Comparison of ENCODE assay signal across 8 cellular contexts in genomic region chr1:19645544-19646252, GRCh38. TPM values are rescaled to one million over a fixed set of nuclear protein-coding genes. Genes with fewer than 3 reads are reported as not detected.
A peak's percentile ranks its signal among the peaks of the same experiment; 100 is the strongest.
DNase-seq lines count a peak whose midpoint lies in the region; ATAC-seq, FAIRE-seq and TF ChIP-seq lines count a peak whose summit lies in the region.

No MANE protein-coding gene starts in this region.

- H4K20me1 ChIP-seq in IMR-90 (ENCODE audit: insufficient read depth, low read length): peaks cover 36% of the 10 kb centered on the region

- DNase-seq in IMR-90 (peak; percentile 28), astrocyte of the hippocampus (ENCODE audit: low read depth, low spot score) (peak; percentile 33), kidney (peak; percentile 74), KBM-7 (no peak), A172 (ENCODE audit: low spot score) (no peak)
- no peak for DNase-seq in stimulated activated naive CD8-positive, alpha-beta T cell treated with anti-CD3 and anti-CD28 coated beads, Interleukin-15, amount 100 ng/mL, for 72 hours

- no TSS peak for BruUV-seq in IMR-90 (replicated peaks; lab: Mats Ljungman, UMichigan)

- H4K8ac ChIP-seq in IMR-90 (ENCODE audit: low read depth in 2 of 2, low read length in 2 of 2): peak overlapping the region in 1 of 2 experiments; percentile 44; a peak in 2 of 4 replicates

- peak overlapping the region; percentile 96 for H2AFZ ChIP-seq in IMR-90 (replicated peaks; ENCODE audit: low read length, poor library complexity)

- H3K27ac ChIP-seq in IMR-90 (ENCODE audit: insufficient read depth, low read length) (peak overlapping the region; percentile 71; the same call in 1 of the 2 replicates), kidney (ENCODE audit: low read depth in 2 of 2, low read length in 2 of 2) (no peak overlapping the region)

- no peaks in the 10 kb centered on the region for H3K27me3 ChIP-seq in IMR-90 (ENCODE audit: control insufficient read depth, insufficient read depth, low read length)

- 46% methylated on average over 3 of the region's 24 CpGs; no CpG with 5 or more reads in 1 of the 2 experiments for WGBS in IMR-90 (ENCODE audit: extremely low coverage in 2 of 2, insufficient read length in 1 of 2), 2 experiments

- H3K79me1 ChIP-seq in IMR-90 (ENCODE audit: low read depth in 1 of 2, low read length in 2 of 2): peaks cover 4 to 45% of the 10 kb centered on the region in 2 experiments; a peak in 2 of 4 replicates

- POLR2A ChIA-PET in IMR-90 (lab: Charles Lee; ENCODE audit: unreplicated experiment): interaction anchor here (0.6 kb wide), 1 partner anchor 15 kb away, joined by 3 read pairs; no protein-coding TSS in a partner anchor

- H4K5ac ChIP-seq in IMR-90 (ENCODE audit: low read depth, low read length): no peak overlapping the region

- H2BK5ac ChIP-seq in IMR-90 (ENCODE audit: low read depth, low read length, poor library complexity, severe bottlenecking): no peak overlapping the region

- no peak overlapping the region for H3K18ac ChIP-seq in IMR-90 (ENCODE audit: low read depth, low read length)

- peak overlapping the region; percentile 93 for H3K4me2 ChIP-seq in IMR-90 (ENCODE audit: low read depth, low read length)

- H2AK5ac ChIP-seq in IMR-90 (ENCODE audit: low read depth, low read length): no peak overlapping the region

- ATAC-seq in IMR-90 (ENCODE audit: low read depth) (no peak), esophagus mucosa (no peak), GM21825 (IDR thresholded peaks at IDR 0.05; ENCODE audit: unreplicated experiment) (no peak)
- no peak for ATAC-seq in stimulated activated naive CD8-positive, alpha-beta T cell treated with anti-CD3 and anti-CD28 coated beads, Interleukin-15, amount 100 ng/mL, for 72 hours

- H3K9me3 Mint-ChIP-seq in stimulated activated naive CD8-positive, alpha-beta T cell treated with anti-CD3 and anti-CD28 coated beads, Interleukin-15, amount 100 ng/mL, for 72 hours: no peaks in the 10 kb centered on the region

- peak overlapping the region; percentile 94 to 95 for H3K4me3 Mint-ChIP-seq in stimulated activated naive CD8-positive, alpha-beta T cell treated with anti-CD3 and anti-CD28 coated beads, Interleukin-15, amount 100 ng/mL, for 72 hours

- intact Hi-C loops in IMR-90 (cut with micrococcal nuclease): loop anchor here (2.0 kb wide), 4 partner anchors 49 to 247 kb away; partner anchors contain the start of gene CAPZB
- intact Hi-C loops in kidney (cut with DNase I): loop anchor here (10.0 kb wide), 1 partner anchor 161 kb away; the partner anchor contains the start of gene CAPZB

- no peak overlapping the region for H3K56ac ChIP-seq in IMR-90 (ENCODE audit: extremely low read depth, insufficient read depth, low read length)

- no peak overlapping the region for H3K27ac Mint-ChIP-seq in stimulated activated naive CD8-positive, alpha-beta T cell treated with anti-CD3 and anti-CD28 coated beads, Interleukin-15, amount 100 ng/mL, for 72 hours

- peaks cover 19% of the 10 kb centered on the region; the same call in 1 of the 2 replicates for H3K4me1 ChIP-seq in IMR-90 (ENCODE audit: control insufficient read depth, insufficient read depth, low read length)
- H3K4me1 ChIP-seq in kidney (ENCODE audit: control insufficient read depth in 1 of 2, insufficient read depth in 1 of 2, low read depth in 1 of 2, low read length in 2 of 2): peaks cover 8 to 17% of the 10 kb centered on the region in 2 donors

- TF ChIP-seq RAD21 in IMR-90 (IDR thresholded peaks at IDR 0.05; ENCODE audit: low read length): no peak

- H3K9ac ChIP-seq in IMR-90 (ENCODE audit: low read depth, low read length): peak overlapping the region; percentile 96; the same call in 1 of the 2 replicates
- H3K9ac ChIP-seq in kidney (ENCODE audit: low read length in 2 of 2): peak overlapping the region in 1 of 2 donors; percentile 84

- H3K4me3 ChIP-seq in IMR-90 (ENCODE audit: insufficient read depth, low read depth, low read length): peak overlapping the region; percentile 72
- H3K4me3 ChIP-seq in kidney (ENCODE audit: low read length in 2 of 2): peak overlapping the region in 1 of 2 donors; percentile 67

- H3K23ac ChIP-seq in IMR-90 (ENCODE audit: low read depth, low read length): peak overlapping the region; percentile 8; the same call in 1 of the 2 replicates

- peaks cover 59% of the 10 kb centered on the region for H3K4me1 Mint-ChIP-seq in stimulated activated naive CD8-positive, alpha-beta T cell treated with anti-CD3 and anti-CD28 coated beads, Interleukin-15, amount 100 ng/mL, for 72 hours

- H3K14ac ChIP-seq in IMR-90 (replicated peaks; ENCODE audit: low read depth, low read length): no peak overlapping the region

- CTCF ChIA-PET in IMR-90 (lab: Yijun Ruan, JAX): interaction anchor here (0.6 kb wide), 2 partner anchors 241 to 253 kb away, joined by 3 to 4 read pairs; no protein-coding TSS in a partner anchor

- TF ChIP-seq POLR2A in IMR-90 (IDR thresholded peaks at IDR 0.05; ENCODE audit: low read depth, low read length): no peak

- H3K9me1 ChIP-seq in IMR-90 (ENCODE audit: insufficient read depth, low read length): peaks cover 5% of the 10 kb centered on the region; the same call in 1 of the 2 replicates

- H2AK9ac ChIP-seq in IMR-90 (replicated peaks; ENCODE audit: low read depth, low read length, poor library complexity): peak overlapping the region; percentile 29

- H3K4ac ChIP-seq in IMR-90 (ENCODE audit: low read depth, low read length): 0 out of 2 replicates have a peak overlapping the region, but pooled peaks have one; percentile 15

- H4K91ac ChIP-seq in IMR-90 (ENCODE audit: insufficient read depth, low read depth, low read length): no peak overlapping the region

- dilution Hi-C loops in IMR-90 (cut with HindIII; ENCODE audit: low sequenced_read_pairs, unreplicated experiment): no loop called here

- no peak for FAIRE-seq in kidney (lab: Jason Lieb, UNC)

- H3K36me3 ChIP-seq in IMR-90 (ENCODE audit: control insufficient read depth, insufficient read depth, low read length) (peaks cover 2% of the 10 kb centered on the region; the same call in 1 of the 2 replicates), kidney (ENCODE audit: control insufficient read depth in 1 of 2, insufficient read depth in 2 of 2, low read length in 2 of 2) (no peaks in the 10 kb centered on the region)

- no peak overlapping the region for H2BK120ac ChIP-seq in IMR-90 (ENCODE audit: low read depth, low read length)

- in situ Hi-C loops in IMR-90 (cut with MboI; ENCODE audit: low sequenced_read_pairs): loop anchor here (5.0 to 10.0 kb wide), 2 partner anchors 161 to 303 kb away; partner anchors contain the start of gene CAPZB
- in situ Hi-C loops in KBM-7 (cut with MboI; ENCODE audit: low pct_unique_long_range_greater_than_20kb, low sequenced_read_pairs): no loop called here

- no peak for TF ChIP-seq CTCF in IMR-90 (conservative IDR thresholded peaks at IDR 0.05; ENCODE audit: low read depth, low read length)
- TF ChIP-seq CTCF in kidney (IDR thresholded peaks at IDR 0.05; ENCODE audit: borderline replicate concordance, extremely low read depth, insufficient read depth): no peak

- no peaks in the 10 kb centered on the region for H3K9me3 ChIP-seq in IMR-90 (ENCODE audit: control insufficient read depth, insufficient read depth, low read length)
- no peaks in the 10 kb centered on the region for H3K9me3 ChIP-seq in kidney (ENCODE audit: control insufficient read depth in 1 of 2, low read length in 2 of 2)

- H2BK20ac ChIP-seq in IMR-90 (ENCODE audit: low read depth, low read length): no peak overlapping the region

- H2BK15ac ChIP-seq in IMR-90 (ENCODE audit: low read depth, low read length): no peak overlapping the region

- peaks cover 13% of the 10 kb centered on the region for H3K27me3 Mint-ChIP-seq in stimulated activated naive CD8-positive, alpha-beta T cell treated with anti-CD3 and anti-CD28 coated beads, Interleukin-15, amount 100 ng/mL, for 72 hours

TF ChIP-seq in IMR-90, 13 proteins besides CTCF, POLR2A, EP300 and RAD21 (continues in another document):
- TF ChIP-seq RFX5 (IDR thresholded peaks at IDR 0.05; ENCODE audit: low read depth, low read length) (no peak), MAFK (IDR thresholded peaks at IDR 0.05; ENCODE audit: low read depth, low read length) (no peak), SMC3 (IDR thresholded peaks at IDR 0.05; ENCODE audit: low read depth, low read length) (no peak), CEBPB (IDR thresholded peaks at IDR 0.05; ENCODE audit: low read depth, low read length) (no peak), ELK1 (IDR thresholded peaks at IDR 0.05; ENCODE audit: borderline replicate concordance, low read depth, low read length) (no peak)
- TF ChIP-seq, protein P1, sequence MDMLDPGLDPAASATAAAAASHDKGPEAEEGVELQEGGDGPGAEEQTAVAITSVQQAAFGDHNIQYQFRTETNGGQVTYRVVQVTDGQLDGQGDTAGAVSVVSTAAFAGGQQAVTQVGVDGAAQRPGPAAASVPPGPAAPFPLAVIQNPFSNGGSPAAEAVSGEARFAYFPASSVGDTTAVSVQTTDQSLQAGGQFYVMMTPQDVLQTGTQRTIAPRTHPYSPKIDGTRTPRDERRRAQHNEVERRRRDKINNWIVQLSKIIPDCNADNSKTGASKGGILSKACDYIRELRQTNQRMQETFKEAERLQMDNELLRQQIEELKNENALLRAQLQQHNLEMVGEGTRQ (IDR thresholded peaks at IDR 0.05; ENCODE audit: low read depth, low read length): no peak

RNA-seq across cellular contexts. Expression of gene NBL1, which starts 1.6 kb away (rescaled TPM):
- total RNA-seq in IMR-90 (2012; rRNA removed) (12.5 and 14.0 TPM in 2 replicates), kidney (141 TPM), esophagus mucosa (93.5 TPM)
- polyA plus RNA-seq in IMR-90 (2012; rRNA removed) (54.2 and 62.7 TPM in 2 replicates), kidney (ENCODE audit: insufficient read depth, low read depth, low replicate concordance) (47.4 TPM)
- polyA plus RNA-seq in IMR-90 (2012; cell fraction: cytosol; rRNA removed): 30.4 and 44.0 TPM in 2 replicates
- 13.3 and 30.2 TPM in 2 replicates for polyA plus RNA-seq in IMR-90 (2012; cell fraction: nucleus; rRNA removed; ENCODE audit: low replicate concordance)
- 10.9 and 11.7 TPM in 2 replicates for total RNA-seq in A172 (2014; rRNA removed; shearing (Covaris generic))

RNA-seq across cellular contexts. Expression of gene HTR6, which starts 19.0 kb away (rescaled TPM):
- total RNA-seq in IMR-90 (2012; rRNA removed) (not detected in 2 replicates), kidney (not detected), esophagus mucosa (not detected)
- polyA plus RNA-seq in IMR-90 (2012; rRNA removed) (not detected in 2 replicates), kidney (ENCODE audit: insufficient read depth, low read depth, low replicate concordance) (not detected)
- polyA plus RNA-seq in IMR-90 (2012; cell fraction: cytosol; rRNA removed): not detected in 2 replicates
- polyA plus RNA-seq in IMR-90 (2012; cell fraction: nucleus; rRNA removed; ENCODE audit: low replicate concordance): 0.08 TPM in 1 of 2 replicates, not detected in the other
- not detected in 2 replicates for total RNA-seq in A172 (2014; rRNA removed; shearing (Covaris generic))

Comparison
In these comparisons a context has a peak if more than half of its experiments do, and no peak if none do; other contexts are left out.
1. DNase-seq: peak in IMR-90 (single experiment), astrocyte of the hippocampus (single experiment) and kidney (single experiment); none in stimulated activated naive CD8-positive, alpha-beta T cell treated with anti-CD3 and anti-CD28 coated beads, Interleukin-15, amount 100 ng/mL, for 72 hours (0 of 2), KBM-7 (single experiment) and A172 (single experiment).